In the genomic region with DNA sequence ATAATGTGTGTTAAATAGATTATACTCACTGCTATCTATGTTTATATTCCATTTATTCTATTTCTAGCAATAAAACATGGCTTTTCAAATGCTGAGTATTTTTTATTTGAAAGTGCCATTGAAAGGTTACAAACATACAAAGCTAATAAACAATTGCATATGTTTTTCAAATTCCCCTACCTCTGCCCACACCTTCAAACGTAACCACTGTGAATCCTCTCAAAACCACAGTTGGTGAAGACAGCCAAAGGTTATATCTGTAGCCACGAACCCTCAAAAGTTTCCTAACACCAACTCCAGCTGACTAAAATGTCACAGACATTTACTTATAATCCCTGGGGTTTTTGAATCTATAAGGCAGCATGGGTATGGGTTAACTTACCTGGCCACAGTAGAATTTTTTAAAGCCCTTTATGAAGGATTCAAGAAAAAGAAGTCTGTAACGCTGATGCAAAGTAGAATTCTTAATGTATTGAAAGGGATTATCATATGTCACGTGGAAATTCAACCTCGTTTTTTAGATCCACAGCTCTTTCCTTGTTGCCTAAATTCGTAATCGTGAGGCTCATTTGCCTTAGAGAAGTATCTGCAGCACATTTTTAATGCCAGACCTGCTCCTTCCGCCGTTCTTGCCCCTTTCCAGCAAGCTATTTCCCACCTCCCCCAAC, we compare ENCODE assay signal across 8 cellular contexts.
A peak's percentile ranks its signal among the peaks of the same experiment; 100 is the strongest.
DNase-seq lines count a peak whose midpoint lies in the region; ATAC-seq, FAIRE-seq and TF ChIP-seq lines count a peak whose summit lies in the region.

No MANE protein-coding gene starts in this region.

- H3K4me2 ChIP-seq in astrocyte (ENCODE audit: low read length) (peak overlapping the region; percentile 75), PC-3 (ENCODE audit: low read length) (no peak overlapping the region)

- POLR2A ChIA-PET in PC-3 (lab: Charles Lee; ENCODE audit: unreplicated experiment): interaction anchor here (0.6 kb wide), 1 partner anchor 121 kb away, joined by 3 read pairs; no protein-coding TSS in a partner anchor
- POLR2A ChIA-PET in naive thymus-derived CD8-positive, alpha-beta T cell (lab: Charles Lee): no interaction called here

- H3K4me3 Mint-ChIP-seq in astrocyte (ENCODE audit: unreplicated experiment): no peak overlapping the region
- peak overlapping the region in 1 of 10 donors; percentile 30 for H3K4me3 Mint-ChIP-seq in naive thymus-derived CD8-positive, alpha-beta T cell

- no peak overlapping the region for H3K27ac ChIP-seq in astrocyte (ENCODE audit: low read depth, low read length)
- no peak overlapping the region for H3K27ac ChIP-seq in PC-3 (ENCODE audit: low read length)

- DNase-seq in GM12891 (ENCODE audit: insufficient read length, low spot score) (no peak), astrocyte (ENCODE audit: low read depth) (no peak), HuH-7.5 (ENCODE audit: low spot score) (no peak), PC-3 (no peak), OCI-M1 (lab: John Stamatoyannopoulos, UW) (no peak)
- DNase-seq in naive thymus-derived CD8-positive, alpha-beta T cell: no peak

- intact Hi-C loops in PC-3 (cut with micrococcal nuclease): no loop called here

- no peaks in the 10 kb centered on the region for H3K36me3 Mint-ChIP-seq in astrocyte (ENCODE audit: low read depth, unreplicated experiment)
- H3K36me3 Mint-ChIP-seq in naive thymus-derived CD8-positive, alpha-beta T cell: no peaks in the 10 kb centered on the region

- H4K20me1 ChIP-seq in astrocyte (ENCODE audit: insufficient read depth, low read length): no peaks in the 10 kb centered on the region
- H4K20me1 ChIP-seq in PC-3 (ENCODE audit: low read length): no peaks in the 10 kb centered on the region

- H3K9me3 Mint-ChIP-seq in astrocyte (ENCODE audit: unreplicated experiment): peaks cover 5% of the 10 kb centered on the region
- peaks cover 0 to 9% (median 0%) of the 10 kb centered on the region in 9 donors for H3K9me3 Mint-ChIP-seq in naive thymus-derived CD8-positive, alpha-beta T cell

- no peaks in the 10 kb centered on the region for H3K27me3 ChIP-seq in astrocyte (ENCODE audit: insufficient read depth, low read length)
- no peaks in the 10 kb centered on the region for H3K27me3 ChIP-seq in PC-3 (ENCODE audit: low read length)

- H3K36me3 ChIP-seq in astrocyte (ENCODE audit: insufficient read depth, low read length) (no peaks in the 10 kb centered on the region), PC-3 (ENCODE audit: low read depth, low read length) (no peaks in the 10 kb centered on the region)

- no peaks in the 10 kb centered on the region for H3K9me2 ChIP-seq in PC-3 (replicated peaks; ENCODE audit: low read length)

- no peaks in the 10 kb centered on the region for H3F3A ChIP-seq in PC-3 (ENCODE audit: low read length, unreplicated experiment)

- no peak for TF ChIP-seq CTCF in astrocyte (IDR thresholded peaks at IDR 0.05; ENCODE audit: insufficient read depth, low read depth, low read length)
- no peak for TF ChIP-seq CTCF in PC-3 (conservative IDR thresholded peaks at IDR 0.05; ENCODE audit: low read depth, low read length)

- no peak overlapping the region for H3K27ac Mint-ChIP-seq in astrocyte (ENCODE audit: unreplicated experiment)
- H3K27ac Mint-ChIP-seq in naive thymus-derived CD8-positive, alpha-beta T cell: no peak overlapping the region

- ATAC-seq in GM19468 (IDR thresholded peaks at IDR 0.05; ENCODE audit: extremely low read depth, unreplicated experiment) (peak; percentile 55), HG03135 (IDR thresholded peaks at IDR 0.05; ENCODE audit: unreplicated experiment) (peak; percentile 54), PC-3 (no peak)
- no peak for ATAC-seq in naive thymus-derived CD8-positive, alpha-beta T cell

- H2AFZ ChIP-seq in astrocyte (ENCODE audit: low read depth, low read length) (peak overlapping the region; percentile 48), PC-3 (ENCODE audit: low read length) (no peak overlapping the region)

- peaks cover 24% of the 10 kb centered on the region for H3K4me1 Mint-ChIP-seq in astrocyte (ENCODE audit: low read depth, unreplicated experiment)
- H3K4me1 Mint-ChIP-seq in naive thymus-derived CD8-positive, alpha-beta T cell: peaks cover 2 to 23% (median 6%) of the 10 kb centered on the region in 4 donors

- H3K9me3 ChIP-seq in astrocyte (ENCODE audit: insufficient read depth, low read depth, low read length) (no peaks in the 10 kb centered on the region), PC-3 (ENCODE audit: low read length) (no peaks in the 10 kb centered on the region)

- H3K4me3 ChIP-seq in astrocyte (ENCODE audit: insufficient read depth, low read depth, low read length) (no peak overlapping the region), PC-3 (ENCODE audit: low read length) (no peak overlapping the region)

- H3K4me1 ChIP-seq in astrocyte (ENCODE audit: insufficient read depth, low read length) (peaks cover 18% of the 10 kb centered on the region), PC-3 (ENCODE audit: insufficient read depth, low read length) (peaks cover 12% of the 10 kb centered on the region)

- no peaks in the 10 kb centered on the region for H3K27me3 Mint-ChIP-seq in astrocyte (ENCODE audit: low read depth, unreplicated experiment)
- H3K27me3 Mint-ChIP-seq in naive thymus-derived CD8-positive, alpha-beta T cell: peaks cover 0 to 13% (median 4%) of the 10 kb centered on the region in 5 donors

- CTCF ChIA-PET in PC-3 (lab: Charles Lee): no interaction called here

- no peak; the same call in 1 of the 2 replicates for TF ChIP-seq POLR2A in GM12891 (IDR thresholded peaks at IDR 0.05; ENCODE audit: low read depth, low read length)

- H3K9ac ChIP-seq in astrocyte (ENCODE audit: low read length) (no peak overlapping the region), PC-3 (ENCODE audit: low read length) (no peak overlapping the region)

- BruUV-seq in PC-3 (replicated peaks; lab: Mats Ljungman, UMichigan): no TSS peak

- H3K79me2 ChIP-seq in astrocyte (ENCODE audit: insufficient read depth, low read length) (no peaks in the 10 kb centered on the region), PC-3 (ENCODE audit: low read length) (no peaks in the 10 kb centered on the region)

- peak; percentile 83 for FAIRE-seq in GM12891 (lab: Jason Lieb, UNC)
- no peak for FAIRE-seq in astrocyte (lab: Jason Lieb, UNC)

TF ChIP-seq in GM12891, 5 proteins besides CTCF, POLR2A, EP300 and RAD21:
- TF ChIP-seq SPI1 (IDR thresholded peaks at IDR 0.05; ENCODE audit: low read depth, low read length) (no peak), PAX5 (IDR thresholded peaks at IDR 0.05; ENCODE audit: insufficient read depth, low read length, severe bottlenecking) (peak; percentile 98), POLR2AphosphoS5 (IDR thresholded peaks at IDR 0.05; ENCODE audit: low read depth, low read length) (peak; percentile 52; the same call in 1 of the 2 replicates), TAF1 (IDR thresholded peaks at IDR 0.05; ENCODE audit: low read depth, low read length) (0 out of 2 replicates have a peak, but pooled peaks have one; percentile 21)

Comparison
In these comparisons a context has a peak if more than half of its experiments do, and no peak if none do; other contexts are left out.
1. ATAC-seq: peak in GM19468 (single experiment) and HG03135 (single experiment); none in PC-3 (single experiment) and naive thymus-derived CD8-positive, alpha-beta T cell (0 of 2).